ENCODE assay signal across 22 cellular contexts in genomic region chr11:111840143-111840542, GRCh38. TPM values are rescaled to one million over a fixed set of nuclear protein-coding genes. Genes with fewer than 3 reads are reported as not detected.
DNase-seq lines count a peak whose midpoint lies in the region; FAIRE-seq and TF ChIP-seq lines count a peak whose summit lies in the region.
"Had no signal": no experiment of that assay in that cellular context is flagged by ENCODE, and none has a peak within 500 bp of the region (broad histone marks: within the 10 kb centered on the region; RNA-seq: fewer than 3 reads in every experiment).

No MANE protein-coding gene starts in this region.

- H3K79me1 ChIP-seq in mesendoderm (ENCODE audit: low read length), result no peaks in the 10 kb centered on the region

- TF ChIP-seq CTCF in endodermal cell (conservative IDR thresholded peaks at IDR 0.05), result no peak
- no peak for TF ChIP-seq CTCF in D721Med (IDR thresholded peaks at IDR 0.05; ENCODE audit: insufficient read depth, missing control alignments)
- TF ChIP-seq CTCF in glutamatergic neuron (IDR thresholded peaks at IDR 0.05; ENCODE audit: partially characterized antibody, unreplicated experiment), result no peak

- H2BK120ac ChIP-seq in mesendoderm (ENCODE audit: low read depth, low read length), result no peak overlapping the region

- no peak for FAIRE-seq in D721Med (lab: Jason Lieb, UNC)

- H3K4me3 ChIP-seq in MG63 (no peak overlapping the region), endodermal cell (ENCODE audit: low read length) (no peak overlapping the region), mesendoderm (ENCODE audit: low read length) (no peak overlapping the region), SJCRH30 (no peak overlapping the region)
- H3K4me3 ChIP-seq: body of pancreas, dorsolateral prefrontal cortex, esophagus muscularis mucosa, upper lobe of left lung had no signal

- DNase-seq in EH (ENCODE audit: low read depth) (peak; percentile 35), MG63 (peak; percentile 49), endodermal cell (peak; percentile 72), mesendoderm (peak; percentile 74), D721Med (ENCODE audit: insufficient read length, low spot score) (no peak), CD1c-positive myeloid dendritic cell (ENCODE audit: extremely low spot score) (no peak), SJCRH30 (no peak), glutamatergic neuron (no peak)
- DNase-seq: ACHN; activated CD8-positive, alpha-beta memory T cell treated with anti-CD3 and anti-CD28 coated beads, Interleukin-2, amount 10 ng/mL, durations not matched to agents 7 days and 5 days; activated gamma-delta T cell treated with Interleukin-2 at 50 U/mL for 16 hours; body of pancreas; CD8-positive, alpha-beta memory T cell; dorsolateral prefrontal cortex; left cardiac atrium; NCI-H1436 treated with DMSO at 0.1 percent for 48 hours; NCI-H446 treated with DMSO at 0.1 percent for 48 hours; SHP77; stimulated activated naive CD4-positive, alpha-beta T cell treated with Interleukin-2 at 50 U/mL for 16 hours; upper lobe of left lung had no signal

- H2BK5ac ChIP-seq in mesendoderm (ENCODE audit: low read length), result no peak overlapping the region

- no peak overlapping the region for H3K18ac ChIP-seq in mesendoderm (ENCODE audit: low read length)

- H3K9me3 Mint-ChIP-seq in endodermal cell, result no peaks in the 10 kb centered on the region
- no peaks in the 10 kb centered on the region for H3K9me3 Mint-ChIP-seq in glutamatergic neuron (ENCODE audit: unreplicated experiment)
- H3K9me3 Mint-ChIP-seq: CD8-positive, alpha-beta memory T cell had no signal

- H3K4ac ChIP-seq in mesendoderm (ENCODE audit: low read depth, low read length), result no peak overlapping the region

- H3K27ac Mint-ChIP-seq in endodermal cell, result no peak overlapping the region
- H3K27ac Mint-ChIP-seq in glutamatergic neuron (ENCODE audit: unreplicated experiment), result no peak overlapping the region
- H3K27ac Mint-ChIP-seq: activated CD8-positive, alpha-beta memory T cell treated with anti-CD3 and anti-CD28 coated beads, Interleukin-2, amount 10 ng/mL, durations not matched to agents 7 days and 5 days; CD8-positive, alpha-beta memory T cell had no signal

- 0 to 45% methylated on average over 1 of the region's 1 CpG for WGBS in endodermal cell (ENCODE audit: insufficient coverage in 1 of 2, insufficient read length in 1 of 2), 2 experiments
- no CpG with 5 or more reads among the region's 1 CpG for WGBS in mesendoderm (ENCODE audit: extremely low coverage, insufficient coverage, low lambda C conversion rate)

- no peaks in the 10 kb centered on the region for H3K79me2 ChIP-seq in mesendoderm (ENCODE audit: control insufficient read depth, insufficient read depth, low read length)
- H3K79me2 ChIP-seq: parathyroid adenoma had no signal

- peaks cover 6% of the 10 kb centered on the region for H3K36me3 Mint-ChIP-seq in endodermal cell (ENCODE audit: low read depth)
- no peaks in the 10 kb centered on the region for H3K36me3 Mint-ChIP-seq in glutamatergic neuron (ENCODE audit: unreplicated experiment)

- H4K8ac ChIP-seq in mesendoderm (ENCODE audit: low read depth, low read length), result no peak overlapping the region

- H3K9ac ChIP-seq in endodermal cell (ENCODE audit: extremely low read depth, low read length, poor library complexity, severe bottlenecking) (no peak overlapping the region), mesendoderm (ENCODE audit: low read length) (no peak overlapping the region)
- H3K9ac ChIP-seq: parathyroid adenoma had no signal

- no peak overlapping the region for H3K23ac ChIP-seq in mesendoderm (ENCODE audit: low read length)

- H3K27me3 ChIP-seq in MG63 (no peaks in the 10 kb centered on the region), endodermal cell (ENCODE audit: control insufficient read depth, insufficient read depth, low read length, poor library complexity, severe bottlenecking) (no peaks in the 10 kb centered on the region), mesendoderm (ENCODE audit: insufficient read depth, low read length, poor library complexity) (no peaks in the 10 kb centered on the region), SJCRH30 (no peaks in the 10 kb centered on the region)
- H3K27me3 ChIP-seq: body of pancreas, dorsolateral prefrontal cortex, esophagus muscularis mucosa, upper lobe of left lung had no signal

- H3K27ac ChIP-seq in endodermal cell (ENCODE audit: low read depth, low read length) (no peak overlapping the region), mesendoderm (ENCODE audit: low read depth, low read length) (no peak overlapping the region), SJCRH30 (no peak overlapping the region)
- H3K27ac ChIP-seq: esophagus muscularis mucosa, parathyroid adenoma had no signal

- H4K5ac ChIP-seq in mesendoderm (ENCODE audit: low read length), result no peak overlapping the region

- H3K36me3 ChIP-seq in MG63, result peaks cover 19% of the 10 kb centered on the region
- H3K36me3 ChIP-seq in endodermal cell (ENCODE audit: control insufficient read depth, insufficient read depth, low read length), result peaks cover 31% of the 10 kb centered on the region
- no peaks in the 10 kb centered on the region for H3K36me3 ChIP-seq in mesendoderm (ENCODE audit: control insufficient read depth, insufficient read depth, low read length)
- peaks cover 3% of the 10 kb centered on the region; the same call in 1 of the 2 replicates for H3K36me3 ChIP-seq in SJCRH30

- H3K56ac ChIP-seq in mesendoderm (ENCODE audit: low read length), result no peak overlapping the region

- no peak overlapping the region for H2AK5ac ChIP-seq in mesendoderm (ENCODE audit: low read length)

- H3K4me1 Mint-ChIP-seq in endodermal cell (peaks cover 17% of the 10 kb centered on the region), glutamatergic neuron (ENCODE audit: low read depth, unreplicated experiment) (no peaks in the 10 kb centered on the region)

- H3K4me3 Mint-ChIP-seq in endodermal cell (no peak overlapping the region), glutamatergic neuron (ENCODE audit: unreplicated experiment) (no peak overlapping the region)
- H3K4me3 Mint-ChIP-seq: activated CD8-positive, alpha-beta memory T cell treated with anti-CD3 and anti-CD28 coated beads, Interleukin-2, amount 10 ng/mL, durations not matched to agents 7 days and 5 days; CD8-positive, alpha-beta memory T cell had no signal

- H3K27me3 Mint-ChIP-seq in endodermal cell (ENCODE audit: insufficient read depth) (no peaks in the 10 kb centered on the region), glutamatergic neuron (ENCODE audit: unreplicated experiment) (no peaks in the 10 kb centered on the region)
- H3K27me3 Mint-ChIP-seq: activated CD8-positive, alpha-beta memory T cell treated with anti-CD3 and anti-CD28 coated beads, Interleukin-2, amount 10 ng/mL, durations not matched to agents 7 days and 5 days; CD8-positive, alpha-beta memory T cell had no signal

- peaks cover 15% of the 10 kb centered on the region for H3K4me1 ChIP-seq in endodermal cell (ENCODE audit: control insufficient read depth, insufficient read depth, low read length)
- H3K4me1 ChIP-seq in mesendoderm (ENCODE audit: control insufficient read depth, low read depth, low read length), result peaks cover 2% of the 10 kb centered on the region
- H3K4me1 ChIP-seq in SJCRH30, result no peaks in the 10 kb centered on the region
- H3K4me1 ChIP-seq: parathyroid adenoma had no signal

- H2BK15ac ChIP-seq in mesendoderm (replicated peaks; ENCODE audit: low read depth), result no peak overlapping the region

- H3K9me3 ChIP-seq in MG63 (no peaks in the 10 kb centered on the region), endodermal cell (ENCODE audit: control insufficient read depth, low read length) (no peaks in the 10 kb centered on the region), SJCRH30 (replicated peaks) (no peaks in the 10 kb centered on the region)
- H3K9me3 ChIP-seq: body of pancreas, esophagus muscularis mucosa, upper lobe of left lung had no signal

- no peak overlapping the region for H3K4me2 ChIP-seq in mesendoderm (ENCODE audit: low read length)

RNA-seq across cellular contexts. Expression of gene ALG9, which starts 31.2 kb away (rescaled TPM):
- 16.4 and 23.6 TPM in 2 replicates for total RNA-seq in MG63 (2014; rRNA removed; shearing (Covaris generic); ENCODE audit: low replicate concordance)
- 10 to 100 TPM; 25.3 to 26.6 TPM for total RNA-seq in endodermal cell
- 55.6 TPM for polyA plus RNA-seq in endodermal cell (2013, experiment 1 of 2)
- 49.6 TPM for polyA plus RNA-seq in endodermal cell (2013, experiment 2 of 2)
- 36.5 TPM for polyA plus RNA-seq in mesendoderm (2013, experiment 1 of 2)
- polyA plus RNA-seq in mesendoderm (2013, experiment 2 of 2), result 34.0 TPM
- 29.7 and 31.4 TPM in 2 replicates for total RNA-seq in SJCRH30 (2014; rRNA removed; shearing (Covaris generic))
- 69.4 TPM for total RNA-seq in glutamatergic neuron (ENCODE audit: unreplicated experiment)

RNA-seq across cellular contexts. Expression of gene FDXACB1, which starts 38.8 kb away (rescaled TPM):
- total RNA-seq in MG63 (2014; rRNA removed; shearing (Covaris generic); ENCODE audit: low replicate concordance), result 2.3 and 2.5 TPM in 2 replicates
- 1 to 10 TPM; 1.7 to 2.7 TPM for total RNA-seq in endodermal cell
- polyA plus RNA-seq in endodermal cell (2013, experiment 1 of 2), result 3.3 TPM
- polyA plus RNA-seq in endodermal cell (2013, experiment 2 of 2), result 3.4 TPM
- 1.6 TPM for polyA plus RNA-seq in mesendoderm (2013, experiment 1 of 2)
- 1.6 TPM for polyA plus RNA-seq in mesendoderm (2013, experiment 2 of 2)
- 0.77 and 1.2 TPM in 2 replicates for total RNA-seq in SJCRH30 (2014; rRNA removed; shearing (Covaris generic))
- total RNA-seq in glutamatergic neuron (ENCODE audit: unreplicated experiment), result 1.6 TPM

RNA-seq across cellular contexts. Expression of gene CFAP68, which starts 39.2 kb away (rescaled TPM):
- 11.3 and 27.4 TPM in 2 replicates for total RNA-seq in MG63 (2014; rRNA removed; shearing (Covaris generic); ENCODE audit: low replicate concordance)
- total RNA-seq in endodermal cell (10 to 100 TPM; 11.6 to 12.7 TPM), glutamatergic neuron (ENCODE audit: unreplicated experiment) (21.7 TPM)
- 38.3 TPM for polyA plus RNA-seq in endodermal cell (2013, experiment 1 of 2)
- 30.1 TPM for polyA plus RNA-seq in endodermal cell (2013, experiment 2 of 2)
- polyA plus RNA-seq in mesendoderm (2013, experiment 1 of 2), result 22.5 TPM
- polyA plus RNA-seq in mesendoderm (2013, experiment 2 of 2), result 24.1 TPM
- total RNA-seq in SJCRH30 (2014; rRNA removed; shearing (Covaris generic)), result 23.1 and 23.9 TPM in 2 replicates

Comparison
In these comparisons a context has a peak if more than half of its experiments do, and no peak if none do; other contexts are left out.
1. DNase-seq: peak in EH (single experiment), MG63 (single experiment), endodermal cell (single experiment) and mesendoderm (single experiment); none in D721Med (single experiment), CD1c-positive myeloid dendritic cell (single experiment), SJCRH30 (0 of 2) and glutamatergic neuron (single experiment).